ENCODE assay signal across 20 cellular contexts in genomic region chr7:158786898-158787297, GRCh38. TPM values are rescaled to one million over a fixed set of nuclear protein-coding genes. Genes with fewer than 3 reads are reported as not detected.
DNase-seq lines count a peak whose midpoint lies in the region; ATAC-seq and TF ChIP-seq lines count a peak whose summit lies in the region.
"Had no signal": no experiment of that assay in that cellular context is flagged by ENCODE, and none has a peak within 500 bp of the region (broad histone marks: within the 10 kb centered on the region; RNA-seq: fewer than 3 reads in every experiment).

No MANE protein-coding gene starts in this region.

- intact Hi-C loops in natural killer cell (cut with micrococcal nuclease): no loop called here
- intact Hi-C loops in A673 (cut with micrococcal nuclease; ENCODE audit: unreplicated experiment): no loop called here

- TF ChIP-seq EP300 in upper lobe of left lung (IDR thresholded peaks at IDR 0.05): no peak

- H3K27ac Mint-ChIP-seq in natural killer cell (peak overlapping the region; percentile 14 to 72), osteocyte (ENCODE audit: unreplicated experiment) (peak overlapping the region; percentile 86)
- no peak overlapping the region for H3K27ac Mint-ChIP-seq in natural killer cell treated with Interleukin-12 subunit alpha and Interleukin-12 subunit beta and Interleukin-15 and Interleukin-18, amount 100 ng/mL, for 72 hours
- H3K27ac Mint-ChIP-seq in activated naive CD8-positive, alpha-beta T cell treated with anti-CD3 and anti-CD28 coated beads, Interleukin-2, amount 10 ng/mL, durations not matched to agents 7 days and 5 days: peak overlapping the region; percentile 55
- H3K27ac Mint-ChIP-seq: activated CD4-positive, alpha-beta memory T cell treated with anti-CD3 and anti-CD28 coated beads, Interleukin-2, amount 10 ng/mL, durations not matched to agents 7 days and 5 days had no signal

- CTCF ChIA-PET in A673 (lab: Charles Lee): no interaction called here

- H3K4me1 Mint-ChIP-seq in natural killer cell (peaks cover 0 to 16% of the 10 kb centered on the region in 2 donors), osteocyte (ENCODE audit: unreplicated experiment) (peaks cover 56% of the 10 kb centered on the region)
- no peaks in the 10 kb centered on the region for H3K4me1 Mint-ChIP-seq in natural killer cell treated with Interleukin-12 subunit alpha and Interleukin-12 subunit beta and Interleukin-15 and Interleukin-18, amount 100 ng/mL, for 72 hours (ENCODE audit: low read depth in 2 of 2)
- H3K4me1 Mint-ChIP-seq in activated naive CD8-positive, alpha-beta T cell treated with anti-CD3 and anti-CD28 coated beads, Interleukin-2, amount 10 ng/mL, durations not matched to agents 7 days and 5 days: peaks cover 5% of the 10 kb centered on the region
- H3K4me1 Mint-ChIP-seq: activated CD4-positive, alpha-beta memory T cell treated with anti-CD3 and anti-CD28 coated beads, Interleukin-2, amount 10 ng/mL, durations not matched to agents 7 days and 5 days had no signal

- H3K9me3 ChIP-seq in upper lobe of left lung (no peaks in the 10 kb centered on the region), A673 (ENCODE audit: low read depth, low read length, poor library complexity, severe bottlenecking) (no peaks in the 10 kb centered on the region)

- no peak overlapping the region for H3K4me3 Mint-ChIP-seq in natural killer cell
- H3K4me3 Mint-ChIP-seq in natural killer cell treated with Interleukin-12 subunit alpha and Interleukin-12 subunit beta and Interleukin-15 and Interleukin-18, amount 100 ng/mL, for 72 hours: no peak overlapping the region
- no peak overlapping the region for H3K4me3 Mint-ChIP-seq in activated naive CD8-positive, alpha-beta T cell treated with anti-CD3 and anti-CD28 coated beads, Interleukin-2, amount 10 ng/mL, durations not matched to agents 7 days and 5 days
- H3K4me3 Mint-ChIP-seq in osteocyte (ENCODE audit: unreplicated experiment): no peak overlapping the region
- H3K4me3 Mint-ChIP-seq: activated CD4-positive, alpha-beta memory T cell treated with anti-CD3 and anti-CD28 coated beads, Interleukin-2, amount 10 ng/mL, durations not matched to agents 7 days and 5 days; CD8-positive, alpha-beta memory T cell; central memory CD8-positive, alpha-beta T cell had no signal

- peaks cover 0 to 16% (median 9%) of the 10 kb centered on the region in 4 donors for H3K4me1 ChIP-seq in upper lobe of left lung
- H3K4me1 ChIP-seq in A673 (ENCODE audit: insufficient read depth, low read length, poor library complexity, severe bottlenecking): no peaks in the 10 kb centered on the region

- no TSS peak for BruUV-seq in A673 (replicated peaks; lab: Mats Ljungman, UMichigan)

- H3K4me3 ChIP-seq in upper lobe of left lung (no peak overlapping the region), A673 (ENCODE audit: low read depth, low read length, poor library complexity, severe bottlenecking) (no peak overlapping the region)

- DNase-seq in natural killer cell (no peak), osteocyte (ENCODE audit: extremely low spot score, unreplicated experiment) (no peak), upper lobe of left lung (no peak), A673 (ENCODE audit: low spot score) (no peak)
- DNase-seq in natural killer cell treated with Interleukin-12 subunit alpha and Interleukin-12 subunit beta and Interleukin-15 and Interleukin-18, amount 100 ng/mL, for 72 hours (ENCODE audit: low spot score): no peak
- no peak for DNase-seq in activated naive CD8-positive, alpha-beta T cell treated with anti-CD3 and anti-CD28 coated beads, Interleukin-2, amount 10 ng/mL, durations not matched to agents 7 days and 5 days
- DNase-seq in stimulated activated naive CD4-positive, alpha-beta T cell (lab: John Stamatoyannopoulos, UW): no peak
- DNase-seq: activated CD4-positive, alpha-beta memory T cell treated with anti-CD3 and anti-CD28 coated beads, Interleukin-2, amount 10 ng/mL, durations not matched to agents 7 days and 5 days; activated T-cell treated with anti-CD3 and anti-CD28 coated beads, Interleukin-2, amount 50 U/mL, for 48 hours; amniotic stem cell; CD8-positive, alpha-beta memory T cell; effector CD8-positive, alpha-beta T cell; H7; NCI-H1105; NCI-H69; SHP77; stimulated activated CD4-positive, alpha-beta T cell treated with anti-CD3 and anti-CD28 coated beads, Interleukin-2, amount 100 ng/mL, for 24 hours; T-helper 1 cell had no signal

- TF ChIP-seq CTCF in natural killer cell (IDR thresholded peaks at IDR 0.05) (no peak), osteocyte (IDR thresholded peaks at IDR 0.05) (no peak), upper lobe of left lung (IDR thresholded peaks at IDR 0.05) (no peak), A673 (conservative IDR thresholded peaks at IDR 0.05; ENCODE audit: low read depth, low read length) (no peak)

- ATAC-seq in natural killer cell (no peak), upper lobe of left lung (ENCODE audit: low FRiP score in 2 of 2) (no peak)
- no peak for ATAC-seq in natural killer cell treated with Interleukin-12 subunit alpha and Interleukin-12 subunit beta and Interleukin-15 and Interleukin-18, amount 100 ng/mL, for 72 hours
- ATAC-seq in activated naive CD8-positive, alpha-beta T cell treated with anti-CD3 and anti-CD28 coated beads, Interleukin-2, amount 10 ng/mL, durations not matched to agents 7 days and 5 days (ENCODE audit: low read depth): no peak
- ATAC-seq: left lobe of liver had no signal

- TF ChIP-seq POLR2A in upper lobe of left lung (IDR thresholded peaks at IDR 0.05): no peak

- peak overlapping the region in 2 of 4 donors; percentile 21 to 23 for H3K27ac ChIP-seq in upper lobe of left lung
- H3K27ac ChIP-seq in A673 (ENCODE audit: low read depth, low read length, poor library complexity, severe bottlenecking): no peak overlapping the region

- H3K36me3 Mint-ChIP-seq in natural killer cell (peaks cover 12% of the 10 kb centered on the region), osteocyte (ENCODE audit: unreplicated experiment) (peaks cover 41% of the 10 kb centered on the region)
- H3K36me3 Mint-ChIP-seq in natural killer cell treated with Interleukin-12 subunit alpha and Interleukin-12 subunit beta and Interleukin-15 and Interleukin-18, amount 100 ng/mL, for 72 hours: no peaks in the 10 kb centered on the region
- peaks cover 22% of the 10 kb centered on the region for H3K36me3 Mint-ChIP-seq in activated naive CD8-positive, alpha-beta T cell treated with anti-CD3 and anti-CD28 coated beads, Interleukin-2, amount 10 ng/mL, durations not matched to agents 7 days and 5 days

- H3K27me3 ChIP-seq in upper lobe of left lung: no peaks in the 10 kb centered on the region
- no peaks in the 10 kb centered on the region for H3K27me3 ChIP-seq in A673 (replicated peaks; ENCODE audit: insufficient read depth, low read depth, low read length, poor library complexity)

- H3K27me3 Mint-ChIP-seq in natural killer cell (ENCODE audit: low read depth in 2 of 2): no peaks in the 10 kb centered on the region
- H3K27me3 Mint-ChIP-seq in natural killer cell treated with Interleukin-12 subunit alpha and Interleukin-12 subunit beta and Interleukin-15 and Interleukin-18, amount 100 ng/mL, for 72 hours: no peaks in the 10 kb centered on the region
- H3K27me3 Mint-ChIP-seq in activated naive CD8-positive, alpha-beta T cell treated with anti-CD3 and anti-CD28 coated beads, Interleukin-2, amount 10 ng/mL, durations not matched to agents 7 days and 5 days: no peaks in the 10 kb centered on the region
- H3K27me3 Mint-ChIP-seq in osteocyte (ENCODE audit: unreplicated experiment): no peaks in the 10 kb centered on the region
- H3K27me3 Mint-ChIP-seq: activated CD4-positive, alpha-beta memory T cell treated with anti-CD3 and anti-CD28 coated beads, Interleukin-2, amount 10 ng/mL, durations not matched to agents 7 days and 5 days; CD8-positive, alpha-beta memory T cell; central memory CD8-positive, alpha-beta T cell had no signal

- H3K36me3 ChIP-seq in upper lobe of left lung: peaks cover 3 to 67% (median 14%) of the 10 kb centered on the region in 4 donors
- peaks cover 4% of the 10 kb centered on the region for H3K36me3 ChIP-seq in A673 (ENCODE audit: insufficient read depth, low read length, poor library complexity, severe bottlenecking)

- 84 to 87% methylated on average over 6 of the region's 6 CpGs for WGBS in upper lobe of left lung, 2 donors

- H3K9me3 Mint-ChIP-seq in natural killer cell (no peaks in the 10 kb centered on the region), osteocyte (ENCODE audit: unreplicated experiment) (no peaks in the 10 kb centered on the region)
- H3K9me3 Mint-ChIP-seq in natural killer cell treated with Interleukin-12 subunit alpha and Interleukin-12 subunit beta and Interleukin-15 and Interleukin-18, amount 100 ng/mL, for 72 hours: no peaks in the 10 kb centered on the region
- H3K9me3 Mint-ChIP-seq in activated naive CD8-positive, alpha-beta T cell treated with anti-CD3 and anti-CD28 coated beads, Interleukin-2, amount 10 ng/mL, durations not matched to agents 7 days and 5 days: no peaks in the 10 kb centered on the region
- H3K9me3 Mint-ChIP-seq: activated CD4-positive, alpha-beta memory T cell treated with anti-CD3 and anti-CD28 coated beads, Interleukin-2, amount 10 ng/mL, durations not matched to agents 7 days and 5 days; CD8-positive, alpha-beta memory T cell; central memory CD8-positive, alpha-beta T cell had no signal

- POLR2A ChIA-PET in activated naive CD8-positive, alpha-beta T cell treated with anti-CD3 and anti-CD28 coated beads, Interleukin-2, amount 10 ng/mL, durations not matched to agents 7 days and 5 days (lab: Charles Lee): no interaction called here
- POLR2A ChIA-PET in A673 (lab: Charles Lee; ENCODE audit: low non-redundant PET): no interaction called here

RNA-seq across cellular contexts. Expression of gene ESYT2, which starts 42.4 kb away (rescaled TPM):
- 100 to 1,000 TPM; 137 to 163 (median 160) TPM for total RNA-seq in natural killer cell
- total RNA-seq in natural killer cell treated with Interleukin-12 subunit alpha and Interleukin-12 subunit beta and Interleukin-15 and Interleukin-18, amount 100 ng/mL, for 72 hours: 10 to 100 TPM; 24.4 to 31.8 TPM
- total RNA-seq in activated naive CD8-positive, alpha-beta T cell treated with anti-CD3 and anti-CD28 coated beads, Interleukin-2, amount 10 ng/mL, durations not matched to agents 7 days and 5 days: 10 to 100 TPM; 93.9 to 94.2 TPM
- total RNA-seq in osteocyte: 146 and 156 TPM in 2 replicates
- total RNA-seq in upper lobe of left lung: 100 to 1,000 TPM in 2 of 6 donors, 10 to 100 TPM in 4; 60.7 to 115 (median 74.7) TPM
- 33.3 and 37.5 TPM in 2 replicates for total RNA-seq in A673 (2021)

Comparison
In these comparisons a context has a peak if more than half of its experiments do, and no peak if none do; other contexts are left out.
1. H3K27ac Mint-ChIP-seq: peak in natural killer cell (2 of 2), activated naive CD8-positive, alpha-beta T cell treated with anti-CD3 and anti-CD28 coated beads, Interleukin-2, amount 10 ng/mL, durations not matched to agents 7 days and 5 days (single experiment) and osteocyte (single experiment); none in natural killer cell treated with Interleukin-12 subunit alpha and Interleukin-12 subunit beta and Interleukin-15 and Interleukin-18, amount 100 ng/mL, for 72 hours (0 of 2).